ENCODE assay signal across 11 cellular contexts in the genomic region with DNA sequence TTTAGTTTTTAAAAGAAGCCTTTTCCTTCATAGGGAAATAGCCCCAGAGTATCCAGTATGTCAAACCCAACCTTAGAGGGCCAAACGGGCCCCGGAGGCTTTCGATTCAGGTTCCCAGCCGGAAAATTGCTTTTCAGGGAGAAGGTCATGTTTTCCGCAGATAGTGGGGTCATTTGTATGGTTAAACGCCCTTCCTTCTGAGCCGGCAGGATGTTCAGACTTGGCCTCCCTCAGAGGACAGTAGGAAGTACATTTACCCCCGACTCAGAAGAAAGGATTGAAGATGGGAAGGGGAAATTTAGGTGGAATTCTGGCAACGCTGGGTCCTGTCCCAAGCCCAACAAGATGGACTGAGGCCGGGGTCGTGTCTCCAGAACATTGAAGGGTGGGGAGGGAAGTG.
DNase-seq lines count a peak whose midpoint lies in the region; TF ChIP-seq lines count a peak whose summit lies in the region.
"Had no signal": no experiment of that assay in that cellular context is flagged by ENCODE, and none has a peak within 500 bp of the region (broad histone marks: within the 10 kb centered on the region; RNA-seq: fewer than 3 reads in every experiment).

No MANE protein-coding gene starts in this region.

- H3K9me2 ChIP-seq in Karpas-422 (replicated peaks; ENCODE audit: insufficient read depth, low read length) = no peaks in the 10 kb centered on the region

- H3K27ac ChIP-seq in Karpas-422 (ENCODE audit: low read length) = 0 out of 2 replicates have a peak overlapping the region, but pooled peaks have one; percentile 62
- H3K27ac ChIP-seq in caudate nucleus (ENCODE audit: low read depth, low read length) = peak overlapping the region; percentile 81
- H3K27ac ChIP-seq in mucosa of rectum (ENCODE audit: low read depth in 2 of 2, low read length in 2 of 2) = peak overlapping the region; percentile 63 to 73
- peak overlapping the region; percentile 94 to 97 (median 96) for H3K27ac ChIP-seq in thyroid gland

- H3K79me2 ChIP-seq in Karpas-422 (ENCODE audit: low read length) = no peaks in the 10 kb centered on the region

- H3K4me1 ChIP-seq in Karpas-422 (ENCODE audit: low read length) (peaks cover 44% of the 10 kb centered on the region), mucosa of rectum (ENCODE audit: control insufficient read depth in 2 of 2, insufficient read depth in 2 of 2, low read length in 2 of 2) (peaks cover 11 to 19% of the 10 kb centered on the region in 2 donors), thyroid gland (peaks cover 31 to 39% of the 10 kb centered on the region in 2 donors)

- H3K36me3 ChIP-seq in Karpas-422 (ENCODE audit: insufficient read depth, low read length) (no peaks in the 10 kb centered on the region), mucosa of rectum (ENCODE audit: control insufficient read depth in 2 of 2, insufficient read depth in 2 of 2, low read length in 2 of 2) (no peaks in the 10 kb centered on the region), thyroid gland (no peaks in the 10 kb centered on the region)

- intact Hi-C loops in thyroid gland (cut with DNase I) = no loop called here

- no peak overlapping the region for H3K9ac ChIP-seq in Karpas-422 (ENCODE audit: low read length)
- H3K9ac ChIP-seq in mucosa of rectum (ENCODE audit: low read depth in 1 of 2, low read length in 2 of 2) = no peak overlapping the region

- DNase-seq in Karpas-422 = no peak
- DNase-seq in caudate nucleus (lab: John Stamatoyannopoulos, UW) = no peak
- no peak for DNase-seq in thyroid gland
- DNase-seq in GDM1 (lab: John Stamatoyannopoulos, UW) = no peak
- no peak for DNase-seq in NCI-H2029 treated with DMSO at 0.1 percent for 48 hours (lab: John Stamatoyannopoulos, UW)
- DNase-seq in NCI-H1105 (lab: John Stamatoyannopoulos, UW) = no peak
- no peak for DNase-seq in DMS53 (lab: John Stamatoyannopoulos, UW)
- DNase-seq: glutamatergic neuron; naive thymus-derived CD8-positive, alpha-beta T cell; NCI-H1694 had no signal

- H4K20me1 ChIP-seq in Karpas-422 (ENCODE audit: insufficient read depth, low read depth, low read length) = no peaks in the 10 kb centered on the region; the same call in 1 of the 2 replicates

- peak overlapping the region; percentile 59 for H3K4me2 ChIP-seq in Karpas-422 (ENCODE audit: low read depth, low read length, poor library complexity, severe bottlenecking)

- no peak for TF ChIP-seq CTCF in thyroid gland (IDR thresholded peaks at IDR 0.05)

- no peak for TF ChIP-seq POLR2A in thyroid gland (IDR thresholded peaks at IDR 0.05)

- H3K27me3 ChIP-seq in Karpas-422 (ENCODE audit: low read length) (no peaks in the 10 kb centered on the region), mucosa of rectum (ENCODE audit: control insufficient read depth in 2 of 2, insufficient read depth in 2 of 2, low read length in 2 of 2) (no peaks in the 10 kb centered on the region), thyroid gland (no peaks in the 10 kb centered on the region)

- H2AFZ ChIP-seq in Karpas-422 (ENCODE audit: low read length) = no peak overlapping the region

- H3K4me3 ChIP-seq in Karpas-422 (ENCODE audit: low read length) (peak overlapping the region; percentile 29; the same call in 1 of the 2 replicates), mucosa of rectum (ENCODE audit: low read length in 2 of 2) (no peak overlapping the region), thyroid gland (replicated peaks in 1 of 3) (no peak overlapping the region)

- 67 to 68% methylated on average over 11 of the region's 11 CpGs for WGBS in thyroid gland, 2 donors

- H3K9me3 ChIP-seq in Karpas-422 (ENCODE audit: low read length) = no peaks in the 10 kb centered on the region
- H3K9me3 ChIP-seq in mucosa of rectum (ENCODE audit: control insufficient read depth in 2 of 2, low read length in 2 of 2) = no peaks in the 10 kb centered on the region
- no peaks in the 10 kb centered on the region for H3K9me3 ChIP-seq in thyroid gland
